Comparison of ENCODE assay signal across 11 cellular contexts in genomic region chr6:73303773-73304172, GRCh38. TPM values are rescaled to one million over a fixed set of nuclear protein-coding genes. Genes with fewer than 3 reads are reported as not detected.
"Had no signal": no experiment of that assay in that cellular context is flagged by ENCODE, and none has a peak within 500 bp of the region (broad histone marks: within the 10 kb centered on the region; RNA-seq: fewer than 3 reads in every experiment).

No MANE protein-coding gene starts in this region.

RNA-seq across cellular contexts. Expression of gene KHDC1, which starts 40.8 kb away (rescaled TPM):
- total RNA-seq: dermis blood vessel endothelial cell had no signal

RNA-seq across cellular contexts. Expression of gene DPPA5, which starts 50.3 kb away (rescaled TPM):
- total RNA-seq: activated B cell treated with CpG ODN at 0.5 μM for 24 hours; activated CD4-positive, alpha-beta T cell treated with anti-CD3 and anti-CD28 coated beads, Interleukin-2, amount 10 ng/mL, durations not matched to agents 24 days and 14 days; activated CD8-positive, alpha-beta memory T cell treated with anti-CD3 and anti-CD28 coated beads, Interleukin-2, amount 10 ng/mL, durations not matched to agents 7 days and 5 days; activated T-helper 1 cell treated with anti-CD3 and anti-CD28 coated beads, Interleukin-12 subunit alpha, Interleukin-12 subunit beta, Interleukin-2, Interleukin-4 antibody, amounts not matched to agents 30 ng/mL and 10 ng/mL and 1 ng/mL, durations not matched to agents 14 hours and 24 hours and 36 hours; aorta; breast epithelium; cerebellum; colonic mucosa; dermis blood vessel endothelial cell; RPMI7951; T-cell had no signal

RNA-seq across cellular contexts. Expression of gene KHDC3L, which starts 58.7 kb away (rescaled TPM):
- total RNA-seq: activated B cell treated with CpG ODN at 0.5 μM for 24 hours; activated CD4-positive, alpha-beta T cell treated with anti-CD3 and anti-CD28 coated beads, Interleukin-2, amount 10 ng/mL, durations not matched to agents 24 days and 14 days; activated CD8-positive, alpha-beta memory T cell treated with anti-CD3 and anti-CD28 coated beads, Interleukin-2, amount 10 ng/mL, durations not matched to agents 7 days and 5 days; activated T-helper 1 cell treated with anti-CD3 and anti-CD28 coated beads, Interleukin-12 subunit alpha, Interleukin-12 subunit beta, Interleukin-2, Interleukin-4 antibody, amounts not matched to agents 30 ng/mL and 10 ng/mL and 1 ng/mL, durations not matched to agents 14 hours and 24 hours and 36 hours; aorta; breast epithelium; colonic mucosa; dermis blood vessel endothelial cell; RPMI7951; T-cell had no signal
- polyA plus RNA-seq: aorta had no signal
